18 cellular contexts compared by ENCODE assay signal in genomic region chr1:227941509-227942020, GRCh38. TPM values are rescaled to one million over a fixed set of nuclear protein-coding genes. Genes with fewer than 3 reads are reported as not detected.
DNase-seq lines count a peak whose midpoint lies in the region; ATAC-seq, FAIRE-seq and TF ChIP-seq lines count a peak whose summit lies in the region.
"Had no signal": no experiment of that assay in that cellular context is flagged by ENCODE, and none has a peak within 500 bp of the region (broad histone marks: within the 10 kb centered on the region; RNA-seq: fewer than 3 reads in every experiment).

No MANE protein-coding gene starts in this region.

- H3K27me3 ChIP-seq in RWPE2 (ENCODE audit: insufficient read depth, poor library complexity, severe bottlenecking) (no peaks in the 10 kb centered on the region), sigmoid colon (no peaks in the 10 kb centered on the region)
- H3K27me3 ChIP-seq: thyroid gland had no signal

- no peak for ATAC-seq in activated CD4-positive, CD25-positive, alpha-beta regulatory T cell treated with anti-CD3 and anti-CD28 coated beads, Interleukin-2, amount 50 U/mL, for 24 hours
- ATAC-seq in RWPE2 (ENCODE audit: low read depth): no peak
- ATAC-seq in GM21737 (IDR thresholded peaks at IDR 0.05; ENCODE audit: unreplicated experiment): no peak
- ATAC-seq: activated CD4-positive, alpha-beta T cell treated with anti-CD3 and anti-CD28 coated beads for 36 hours had no signal

- H3K4me3 ChIP-seq in RWPE2 (ENCODE audit: severe bottlenecking) (no peak overlapping the region), kidney (ENCODE audit: low read length in 2 of 2) (no peak overlapping the region), sigmoid colon (peak overlapping the region in 2 of 4 donors; percentile 23 to 39)
- H3K4me3 ChIP-seq: thyroid gland had no signal

- TF ChIP-seq POLR2A in sigmoid colon (IDR thresholded peaks at IDR 0.05): no peak

- H3K4me1 ChIP-seq in RWPE2 (ENCODE audit: insufficient read depth, poor library complexity, severe bottlenecking) (no peaks in the 10 kb centered on the region), kidney (ENCODE audit: control insufficient read depth in 1 of 2, insufficient read depth in 1 of 2, low read depth in 1 of 2, low read length in 2 of 2) (peaks cover 6% of the 10 kb centered on the region in 2 donors), sigmoid colon (peaks cover 7 to 80% (median 78%) of the 10 kb centered on the region in 4 donors)

- FAIRE-seq in kidney (lab: Jason Lieb, UNC): no peak
- FAIRE-seq: A204.1, GM12891, RCC 7860 had no signal

- no peaks in the 10 kb centered on the region for H3K9me3 ChIP-seq in RWPE2 (ENCODE audit: severe bottlenecking)
- H3K9me3 ChIP-seq in kidney (ENCODE audit: control insufficient read depth in 1 of 2, low read length in 2 of 2): no peaks in the 10 kb centered on the region
- no peaks in the 10 kb centered on the region for H3K9me3 ChIP-seq in sigmoid colon
- H3K9me3 ChIP-seq: thyroid gland had no signal

- H3K9ac ChIP-seq in kidney (ENCODE audit: low read length in 2 of 2): no peak overlapping the region
- H3K9ac ChIP-seq: parathyroid adenoma had no signal

- intact Hi-C loops in kidney (cut with DNase I): loop anchor here (10.0 kb wide), 1 partner anchor 177 kb away; no protein-coding TSS in a partner anchor
- intact Hi-C loops in sigmoid colon (cut with DNase I): loop anchor here (1.0 kb wide), 1 partner anchor 53 kb away; no protein-coding TSS in a partner anchor

- TF ChIP-seq EP300 in sigmoid colon (IDR thresholded peaks at IDR 0.05): no peak

- H3K27ac ChIP-seq in RWPE2 (ENCODE audit: poor library complexity, severe bottlenecking) (no peak overlapping the region), kidney (ENCODE audit: low read depth in 2 of 2, low read length in 2 of 2) (no peak overlapping the region), sigmoid colon (peak overlapping the region in 2 of 4 donors; percentile 91 to 97)
- H3K27ac ChIP-seq: parathyroid adenoma, thyroid gland had no signal

- H3K36me3 ChIP-seq in RWPE2 (ENCODE audit: low read depth): no peaks in the 10 kb centered on the region
- H3K36me3 ChIP-seq in kidney (ENCODE audit: control insufficient read depth in 1 of 2, insufficient read depth in 2 of 2, low read length in 2 of 2): no peaks in the 10 kb centered on the region
- no peaks in the 10 kb centered on the region for H3K36me3 ChIP-seq in sigmoid colon
- H3K36me3 ChIP-seq: thyroid gland had no signal

- 79 to 84% methylated on average over 15 of the region's 15 CpGs for whole genome bisulfite sequencing in sigmoid colon, 2 donors

- DNase-seq in activated CD4-positive, CD25-positive, alpha-beta regulatory T cell treated with anti-CD3 and anti-CD28 coated beads, Interleukin-2, amount 50 U/mL, for 72 hours: peak; percentile 22
- DNase-seq in RWPE2 (ENCODE audit: low spot score): peak; percentile 21
- DNase-seq in kidney: peak; percentile 51
- DNase-seq in sigmoid colon: peak; percentile 70
- no peak for DNase-seq in SHP77 treated with DMSO at 0.1 percent for 48 hours (lab: John Stamatoyannopoulos, UW)
- no peak for DNase-seq in HT-29 (ENCODE audit: low spot score)
- DNase-seq: activated CD4-positive, alpha-beta T cell treated with anti-CD3 and anti-CD28 coated beads for 36 hours; CD4-positive, alpha-beta memory T cell; EL; mesenchymal stem cell; NCI-H2029; thyroid gland had no signal

- TF ChIP-seq CTCF in RWPE2 (IDR thresholded peaks at IDR 0.05; ENCODE audit: poor library complexity, severe bottlenecking) (no peak), kidney (IDR thresholded peaks at IDR 0.05; ENCODE audit: borderline replicate concordance, extremely low read depth, insufficient read depth) (no peak), sigmoid colon (IDR thresholded peaks at IDR 0.05) (no peak)

RNA-seq across cellular contexts. Expression of gene WNT9A, which starts 6.2 kb away (rescaled TPM):
- 3.1 TPM for total RNA-seq in kidney
- 0.58 TPM for polyA plus RNA-seq in kidney (ENCODE audit: insufficient read depth, low read depth, low replicate concordance)
- total RNA-seq in sigmoid colon: 10 to 100 TPM in 1 of 4 donors, 1 to 10 TPM in 3; 6.4 to 25.5 (median 8.7) TPM
- 1 to 10 TPM in 1 of 3 donors, under 1 TPM in 2; 0.23 to 2.8 (median 0.60) TPM for polyA plus RNA-seq in sigmoid colon
- not detected in 2 replicates for total RNA-seq in HT-29 (2014; rRNA removed; shearing (Covaris generic))

Comparison
In these comparisons a context has a peak if more than half of its experiments do, and no peak if none do; other contexts are left out.
1. DNase-seq: peak in activated CD4-positive, CD25-positive, alpha-beta regulatory T cell treated with anti-CD3 and anti-CD28 coated beads, Interleukin-2, amount 50 U/mL, for 72 hours (single experiment), RWPE2 (single experiment), kidney (single experiment) and sigmoid colon (single experiment); none in SHP77 treated with DMSO at 0.1 percent for 48 hours (single experiment) and HT-29 (single experiment).